29 cellular contexts compared by ENCODE assay signal in genomic region chr12:131610891-131611290, GRCh38.
"Had no signal": no experiment of that assay in that cellular context is flagged by ENCODE, and none has a peak within 500 bp of the region (broad histone marks: within the 10 kb centered on the region; RNA-seq: fewer than 3 reads in every experiment).

No MANE protein-coding gene starts in this region.

- H3K27ac ChIP-seq: neural progenitor cell, neutrophil, ovary, parathyroid adenoma, psoas muscle, skin epidermis, stomach, thoracic aorta, thyroid gland, tibial nerve, upper lobe of right lung, uterus had no signal

- H3K27me3 ChIP-seq: neural progenitor cell, ovary, thyroid gland, tibial nerve, upper lobe of right lung, uterus had no signal

- H3K9me3 Mint-ChIP-seq: natural killer cell; nephron; neural progenitor cell; stimulated activated effector memory CD8-positive, alpha-beta T cell treated with anti-CD3 and anti-CD28 coated beads, Interleukin-12 subunit alpha, Interleukin-12 subunit beta, amount 100 ng/mL, for 72 hours; stimulated activated naive B cell treated with anti-CD40 and anti-IgM and Interleukin-4, amounts not matched to agents 10 μg/mL and 1 μg/mL and 100 μg/mL, for 72 hours; stimulated activated naive CD8-positive, alpha-beta T cell treated with anti-CD3 and anti-CD28 coated beads, Interleukin-15, Interleukin-2, amounts not matched to agents 100 ng/mL and 50 ng/mL, for 24 hours; type B pancreatic cell had no signal

- H2AFZ ChIP-seq: neural progenitor cell, parathyroid adenoma had no signal

- H3K79me2 ChIP-seq: parathyroid adenoma had no signal

- H3K4me1 ChIP-seq: parathyroid adenoma, psoas muscle, thyroid gland, upper lobe of right lung, uterus had no signal

- ATAC-seq: naive thymus-derived CD4-positive, alpha-beta T cell; natural killer cell; psoas muscle; right cardiac atrium; sciatic nerve; stimulated activated effector memory CD8-positive, alpha-beta T cell treated with anti-CD3 and anti-CD28 coated beads, Interleukin-12 subunit alpha, Interleukin-12 subunit beta, amount 100 ng/mL, for 72 hours; stimulated activated naive B cell treated with anti-CD40 and anti-IgM and Interleukin-4, amounts not matched to agents 10 μg/mL and 1 μg/mL and 100 μg/mL, for 72 hours; upper lobe of right lung had no signal

- H3K36me3 ChIP-seq: neural progenitor cell, neutrophil, ovary, stomach, thoracic aorta, thyroid gland, tibial nerve, upper lobe of right lung, uterus had no signal

- H3K27ac Mint-ChIP-seq: naive thymus-derived CD4-positive, alpha-beta T cell; natural killer cell; nephron; neural progenitor cell; progenitor cell of endocrine pancreas; stimulated activated effector memory CD8-positive, alpha-beta T cell treated with anti-CD3 and anti-CD28 coated beads, Interleukin-12 subunit alpha, Interleukin-12 subunit beta, amount 100 ng/mL, for 72 hours; stimulated activated naive B cell treated with anti-CD40 and anti-IgM and Interleukin-4, amounts not matched to agents 10 μg/mL and 1 μg/mL and 100 μg/mL, for 72 hours; stimulated activated naive CD8-positive, alpha-beta T cell treated with anti-CD3 and anti-CD28 coated beads, Interleukin-15, Interleukin-2, amounts not matched to agents 100 ng/mL and 50 ng/mL, for 24 hours; type B pancreatic cell had no signal

- H3K4me2 ChIP-seq: neural progenitor cell, smooth muscle cell had no signal

- H3K4me3 Mint-ChIP-seq: natural killer cell; nephron; neural progenitor cell; stimulated activated effector memory CD8-positive, alpha-beta T cell treated with anti-CD3 and anti-CD28 coated beads, Interleukin-12 subunit alpha, Interleukin-12 subunit beta, amount 100 ng/mL, for 72 hours; stimulated activated naive B cell treated with anti-CD40 and anti-IgM and Interleukin-4, amounts not matched to agents 10 μg/mL and 1 μg/mL and 100 μg/mL, for 72 hours; stimulated activated naive CD8-positive, alpha-beta T cell treated with anti-CD3 and anti-CD28 coated beads, Interleukin-15, Interleukin-2, amounts not matched to agents 100 ng/mL and 50 ng/mL, for 24 hours; type B pancreatic cell had no signal

- H3K9me3 ChIP-seq: neutrophil, ovary, psoas muscle, stomach, thoracic aorta, thyroid gland, tibial nerve, upper lobe of right lung, uterus had no signal

- H3K4me3 ChIP-seq: neural progenitor cell, ovary, psoas muscle, skin epidermis, smooth muscle cell, stomach, thoracic aorta, thyroid gland, tibial nerve, upper lobe of right lung, uterus had no signal

- H3K9ac ChIP-seq: neural progenitor cell, parathyroid adenoma had no signal

- H3K36me3 Mint-ChIP-seq: natural killer cell; neural progenitor cell; stimulated activated naive B cell treated with anti-CD40 and anti-IgM and Interleukin-4, amounts not matched to agents 10 μg/mL and 1 μg/mL and 100 μg/mL, for 72 hours; type B pancreatic cell had no signal

- DNase-seq: naive thymus-derived CD4-positive, alpha-beta T cell; natural killer cell; nucleus accumbens; ovary; psoas muscle; stimulated activated CD4-positive, alpha-beta T cell treated with anti-CD3 and anti-CD28 coated beads, Interleukin-15, amount 100 ng/mL, for 24 hours; stimulated activated CD4-positive, alpha-beta T cell treated with anti-CD3 and anti-CD28 coated beads, Interleukin-2, amount 100 ng/mL, for 24 hours; stimulated activated CD4-positive, alpha-beta T cell treated with anti-CD3 and anti-CD28 coated beads, Interleukin-2, amount 100 ng/mL, for 48 hours; stimulated activated CD4-positive, alpha-beta T cell treated with anti-CD3 and anti-CD28 coated beads, Interleukin-4, amount 100 ng/mL, for 24 hours; stimulated activated naive B cell treated with anti-CD40 and anti-IgM and Interleukin-4, amounts not matched to agents 10 μg/mL and 1 μg/mL and 100 μg/mL, for 72 hours; stimulated activated naive CD4-positive, alpha-beta T cell treated with Interleukin-2 at 50 U/mL for 16 hours; stomach; thyroid gland; upper lobe of right lung; uterus had no signal
